ENCODE assay signal across 16 cellular contexts in genomic region chr5:135217669-135218485, GRCh38.
DNase-seq lines count a peak whose midpoint lies in the region; ATAC-seq and TF ChIP-seq lines count a peak whose summit lies in the region.
"Had no signal": no experiment of that assay in that cellular context is flagged by ENCODE, and none has a peak within 500 bp of the region (broad histone marks: within the 10 kb centered on the region; RNA-seq: fewer than 3 reads in every experiment).

No MANE protein-coding gene starts in this region.

- H3K9me2 ChIP-seq in DOHH2 (replicated peaks; ENCODE audit: control insufficient read depth, low read length) (no peaks in the 10 kb centered on the region), Loucy (replicated peaks; ENCODE audit: low read depth, low read length) (no peaks in the 10 kb centered on the region)

- H4K20me1 ChIP-seq in DOHH2 (ENCODE audit: control insufficient read depth, insufficient read depth, low read depth, low read length) (no peaks in the 10 kb centered on the region), Loucy (ENCODE audit: insufficient read depth, low read length, poor library complexity, severe bottlenecking) (no peaks in the 10 kb centered on the region), osteoblast (ENCODE audit: insufficient read depth, low read length) (no peaks in the 10 kb centered on the region)

- DNase-seq in ecto neural progenitor cell (ENCODE audit: low spot score) = peak; percentile 42
- DNase-seq in osteoblast (ENCODE audit: insufficient read length, low spot score, missing footprints) = peak; percentile 53
- DNase-seq in hypothalamus (lab: John Stamatoyannopoulos, UW) = no peak
- no peak for DNase-seq in left lung
- DNase-seq: activated CD4-positive, alpha-beta T cell treated with anti-CD3 and anti-CD28 coated beads, Interleukin-2, amount 10 ng/mL, durations not matched to agents 7 days and 5 days; activated naive CD4-positive, alpha-beta T cell; CD4-positive, CD25-positive, alpha-beta regulatory T cell; KBM-7; NCI-H2029 treated with DMSO at 0.1 percent for 48 hours; stimulated activated CD4-positive, alpha-beta T cell treated with anti-CD3 and anti-CD28 coated beads, Interleukin-4, amount 100 ng/mL, for 24 hours; stimulated activated naive CD4-positive, alpha-beta T cell treated with Interleukin-2 at 50 U/mL for 16 hours; T-helper 1 cell had no signal

- H3K27me3 ChIP-seq in DOHH2 (ENCODE audit: control insufficient read depth, low read length) (no peaks in the 10 kb centered on the region; the same call in 1 of the 2 replicates), Loucy (ENCODE audit: insufficient read depth, low read length, poor library complexity, severe bottlenecking) (no peaks in the 10 kb centered on the region), osteoblast (ENCODE audit: insufficient read depth, low read length) (no peaks in the 10 kb centered on the region), left lung (no peaks in the 10 kb centered on the region)

- H3K27ac ChIP-seq in DOHH2 (ENCODE audit: low read depth, low read length) (no peak overlapping the region), osteoblast (ENCODE audit: low read depth, low read length) (no peak overlapping the region), left lung (no peak overlapping the region)

- TF ChIP-seq CTCF in DOHH2 (IDR thresholded peaks at IDR 0.05; ENCODE audit: low read depth, low read length, poor library complexity, severe bottlenecking) = peak; percentile 54
- peak; percentile 58 for TF ChIP-seq CTCF in Loucy (conservative IDR thresholded peaks at IDR 0.05; ENCODE audit: low read length)
- TF ChIP-seq CTCF in osteoblast (IDR thresholded peaks at IDR 0.05; ENCODE audit: extremely low read depth, low read depth, low read length) = no peak
- no peak for TF ChIP-seq CTCF in left lung (IDR thresholded peaks at IDR 0.05)

- H2AFZ ChIP-seq in Loucy (ENCODE audit: low read length) (no peak overlapping the region), osteoblast (ENCODE audit: low read length) (no peak overlapping the region)

- H3K79me2 ChIP-seq in DOHH2 (ENCODE audit: control insufficient read depth, low read length) (no peaks in the 10 kb centered on the region), Loucy (ENCODE audit: insufficient read depth, low read length) (no peaks in the 10 kb centered on the region), osteoblast (ENCODE audit: insufficient read depth, low read length) (no peaks in the 10 kb centered on the region)

- H3F3A ChIP-seq in DOHH2 (ENCODE audit: control insufficient read depth, insufficient read depth) (no peaks in the 10 kb centered on the region), Loucy (ENCODE audit: low read depth) (no peaks in the 10 kb centered on the region)

- ATAC-seq in GM21529 (IDR thresholded peaks at IDR 0.05; ENCODE audit: unreplicated experiment) (no peak), left lung (no peak), esophagus mucosa (no peak)

- H3K36me3 ChIP-seq in DOHH2 (ENCODE audit: control insufficient read depth, low read length) = no peaks in the 10 kb centered on the region
- H3K36me3 ChIP-seq in Loucy (ENCODE audit: insufficient read depth, low read length) = no peaks in the 10 kb centered on the region
- H3K36me3 ChIP-seq in osteoblast (ENCODE audit: insufficient read depth, low read length) = no peaks in the 10 kb centered on the region
- H3K36me3 ChIP-seq in left lung = no peaks in the 10 kb centered on the region

- intact Hi-C loops in left lung (cut with DNase I) = no loop called here

- H3K9me3 ChIP-seq in DOHH2 (ENCODE audit: control insufficient read depth, insufficient read depth, low read length) (no peaks in the 10 kb centered on the region), Loucy (ENCODE audit: insufficient read depth, low read depth, low read length) (no peaks in the 10 kb centered on the region), osteoblast (ENCODE audit: low read depth, low read length) (no peaks in the 10 kb centered on the region), left lung (no peaks in the 10 kb centered on the region)

- no peak overlapping the region for H3K4me3 ChIP-seq in DOHH2 (ENCODE audit: low read length)
- no peak overlapping the region for H3K4me3 ChIP-seq in Loucy (ENCODE audit: low read length, poor library complexity, severe bottlenecking)
- H3K4me3 ChIP-seq in osteoblast (ENCODE audit: insufficient read depth, low read length) = no peak overlapping the region
- H3K4me3 ChIP-seq in left lung = no peak overlapping the region

- H3K4me2 ChIP-seq in DOHH2 (ENCODE audit: low read length) (no peak overlapping the region), Loucy (ENCODE audit: low read depth, low read length, poor library complexity, severe bottlenecking) (no peak overlapping the region), osteoblast (ENCODE audit: insufficient read depth, low read length) (no peak overlapping the region)

- H3K9ac ChIP-seq in Loucy (ENCODE audit: low read depth, low read length, poor library complexity, severe bottlenecking) = no peak overlapping the region

- H3K4me1 ChIP-seq in DOHH2 (ENCODE audit: control insufficient read depth, low read length) = no peaks in the 10 kb centered on the region
- no peaks in the 10 kb centered on the region for H3K4me1 ChIP-seq in Loucy (ENCODE audit: insufficient read depth, low read length, poor library complexity, severe bottlenecking)
- no peaks in the 10 kb centered on the region for H3K4me1 ChIP-seq in osteoblast (ENCODE audit: insufficient read depth, low read length)
- peaks cover 0 to 13% of the 10 kb centered on the region in 2 donors for H3K4me1 ChIP-seq in left lung

Comparison
In these comparisons a context has a peak if more than half of its experiments do, and no peak if none do; other contexts are left out.
1. CTCF ChIP-seq: peak in DOHH2 (single experiment) and Loucy (single experiment); none in osteoblast (single experiment) and left lung (0 of 2).
2. DNase-seq: peak in ecto neural progenitor cell (single experiment) and osteoblast (single experiment); none in hypothalamus (0 of 51) and left lung (0 of 2).